Comparison of ENCODE assay signal across 8 cellular contexts in genomic region chr2:15313657-15314056, GRCh38.
DNase-seq lines count a peak whose midpoint lies in the region; ATAC-seq, FAIRE-seq and TF ChIP-seq lines count a peak whose summit lies in the region.

No MANE protein-coding gene starts in this region.

- 0% methylated on average over 1 of the region's 1 CpG for WGBS in GM12878 (ENCODE audit: insufficient coverage, insufficient replicate concordance, low lambda C conversion rate, missing lambda C conversion rate)
- 83 to 88% methylated on average over 1 of the region's 1 CpG for WGBS in pancreas, 2 donors

- CTCF ChIA-PET in GM12878 (lab: Yijun Ruan, JAX) = interaction anchor here (0.8 to 1.6 kb wide), 3 partner anchors 11 to 264 kb away, joined by 3 read pairs; no protein-coding TSS in a partner anchor
- CTCF ChIA-PET in CD8-positive, alpha-beta memory T cell (lab: Charles Lee) = no interaction called here

- peak overlapping the region; percentile 20; the same call in 1 of the 2 replicates for H3K27ac ChIP-seq in GM12878 (ENCODE audit: control insufficient read depth, insufficient read depth)
- H3K27ac ChIP-seq in pancreas = no peak overlapping the region
- no peak overlapping the region for H3K27ac ChIP-seq in CD8-positive, alpha-beta memory T cell (ENCODE audit: low read depth, low read length)
- H3K27ac ChIP-seq in vagina = no peak overlapping the region

- SMC1A ChIA-PET in GM12878 (lab: Charles Lee; ENCODE audit: uncharacterized antibody, unreplicated experiment) = interaction anchor here (0.8 to 1.4 kb wide), 4 partner anchors 10 to 22 kb away, joined by 3 to 6 read pairs (median 4); no protein-coding TSS in a partner anchor

- FAIRE-seq in GM12878 (lab: Jason Lieb, UNC) = no peak
- no peak for FAIRE-seq in pancreas (lab: Jason Lieb, UNC)

- no peaks in the 10 kb centered on the region; the same call in 2 of the 3 replicates for H3K9me3 ChIP-seq in GM12878 (replicated peaks; ENCODE audit: control insufficient read depth, insufficient read depth, low read length)
- H3K9me3 ChIP-seq in pancreas = no peaks in the 10 kb centered on the region
- no peaks in the 10 kb centered on the region for H3K9me3 ChIP-seq in CD8-positive, alpha-beta memory T cell (ENCODE audit: low read length)
- H3K9me3 ChIP-seq in vagina = no peaks in the 10 kb centered on the region

- peak; percentile 10 for DNase-seq in GM03348 (ENCODE audit: low spot score)
- peak; percentile 31 for DNase-seq in GM12878 (ENCODE audit: low read depth, low spot score)
- DNase-seq in pancreas = no peak
- DNase-seq in CD8-positive, alpha-beta memory T cell = no peak
- DNase-seq in left ventricle myocardium superior = no peak
- no peak for DNase-seq in vagina (ENCODE audit: extremely low spot score in 2 of 2)

- ATAC-seq in GM19467 (IDR thresholded peaks at IDR 0.05; ENCODE audit: unreplicated experiment) = peak; percentile 76
- ATAC-seq in HG03196 (IDR thresholded peaks at IDR 0.05; ENCODE audit: unreplicated experiment) = peak; percentile 64
- peak; percentile 80 for ATAC-seq in GM12878
- ATAC-seq in pancreas = no peak
- ATAC-seq in left ventricle myocardium superior = no peak

- in situ Hi-C loops in GM12878 (cut with MboI) = no loop called here

- no peaks in the 10 kb centered on the region for H3K27me3 Mint-ChIP-seq in CD8-positive, alpha-beta memory T cell

- no peak for TF ChIP-seq EP300 in GM12878 (IDR thresholded peaks at IDR 0.05; ENCODE audit: borderline replicate concordance in 1 of 2, control insufficient read depth in 1 of 2, low read depth in 2 of 2, low read length in 2 of 2)

- no peaks in the 10 kb centered on the region for H3K27me3 ChIP-seq in GM12878 (replicated peaks in 1 of 2; ENCODE audit: control insufficient read depth in 2 of 2, insufficient read depth in 2 of 2, low read length in 1 of 2)
- no peaks in the 10 kb centered on the region for H3K27me3 ChIP-seq in pancreas
- H3K27me3 ChIP-seq in CD8-positive, alpha-beta memory T cell (ENCODE audit: insufficient read depth, low read length, poor library complexity, severe bottlenecking) = no peaks in the 10 kb centered on the region
- H3K27me3 ChIP-seq in vagina = no peaks in the 10 kb centered on the region

- peaks cover under 1 to 32% (median 13%) of the 10 kb centered on the region in 5 donors for H3K9me3 Mint-ChIP-seq in CD8-positive, alpha-beta memory T cell

- peaks cover 24 to 58% (median 45%) of the 10 kb centered on the region in 3 donors for H3K36me3 Mint-ChIP-seq in CD8-positive, alpha-beta memory T cell

- TF ChIP-seq POLR2A in GM12878 (IDR thresholded peaks at IDR 0.05; ENCODE audit: low read depth, low read length) (no peak), vagina (IDR thresholded peaks at IDR 0.05) (no peak)

- H3K4me3 ChIP-seq in GM12878 (no peak overlapping the region), pancreas (no peak overlapping the region), vagina (no peak overlapping the region)
- H3K4me3 ChIP-seq in CD8-positive, alpha-beta memory T cell (ENCODE audit: low read length) = no peak overlapping the region

- H3K4me1 Mint-ChIP-seq in CD8-positive, alpha-beta memory T cell = peaks cover 60 to 76% (median 71%) of the 10 kb centered on the region in 3 donors

- peak overlapping the region in 2 of 8 donors; percentile 33 to 38 for H3K27ac Mint-ChIP-seq in CD8-positive, alpha-beta memory T cell

- H3K4me2 ChIP-seq in GM12878 (ENCODE audit: control insufficient read depth, insufficient read depth) = no peak overlapping the region

- no peak overlapping the region for H2AFZ ChIP-seq in GM12878 (ENCODE audit: control insufficient read depth, low read depth, low read length)

- POLR2A ChIA-PET in GM12878 (lab: Charles Lee) = no interaction called here
- POLR2A ChIA-PET in CD8-positive, alpha-beta memory T cell (lab: Charles Lee) = no interaction called here

- H3K4me3 Mint-ChIP-seq in CD8-positive, alpha-beta memory T cell = no peak overlapping the region

- TF ChIP-seq CTCF in GM12878 (IDR thresholded peaks at IDR 0.05 in 2 of 3, conservative IDR thresholded peaks at IDR 0.05 in 1 of 3; ENCODE audit: control insufficient read depth in 2 of 3, extremely low read depth in 1 of 3, insufficient read depth in 1 of 3, low read depth in 3 of 3, low read length in 3 of 3) (no peak), pancreas (IDR thresholded peaks at IDR 0.05) (no peak), vagina (IDR thresholded peaks at IDR 0.05) (no peak)

- RAD21 ChIA-PET in GM12878 (lab: Charles Lee; ENCODE audit: unreplicated experiment) = no interaction called here

- no peak overlapping the region for H3K9ac ChIP-seq in GM12878 (ENCODE audit: control insufficient read depth, insufficient read depth, low read length)

- no TSS peak for BruUV-seq in GM12878 (replicated peaks; lab: Mats Ljungman, UMichigan)

- TF ChIP-seq RAD21 in GM12878 (IDR thresholded peaks at IDR 0.05; ENCODE audit: insufficient read depth, low read depth, low read length) = no peak

- H4K20me1 ChIP-seq in GM12878 (ENCODE audit: control insufficient read depth, insufficient read depth) = no peaks in the 10 kb centered on the region

- peaks cover 22% of the 10 kb centered on the region for H3K4me1 ChIP-seq in GM12878 (ENCODE audit: control insufficient read depth, insufficient read depth, low read length)
- no peaks in the 10 kb centered on the region for H3K4me1 ChIP-seq in pancreas
- H3K4me1 ChIP-seq in CD8-positive, alpha-beta memory T cell (ENCODE audit: insufficient read depth, low read length) = peaks cover 17% of the 10 kb centered on the region
- no peaks in the 10 kb centered on the region for H3K4me1 ChIP-seq in vagina

- H3K79me2 ChIP-seq in GM12878 (ENCODE audit: control insufficient read depth, insufficient read depth, low read length) = no peaks in the 10 kb centered on the region

- intact Hi-C loops in GM12878 (cut with micrococcal nuclease; ENCODE audit: unreplicated experiment) (no loop called here), pancreas (cut with DNase I) (no loop called here), left ventricle myocardium superior (cut with micrococcal nuclease) (no loop called here), vagina (cut with DNase I) (no loop called here)

- H3K36me3 ChIP-seq in GM12878 (ENCODE audit: control insufficient read depth in 2 of 2, insufficient read depth in 2 of 2, low read length in 1 of 2) = no peaks in the 10 kb centered on the region
- no peaks in the 10 kb centered on the region for H3K36me3 ChIP-seq in pancreas
- H3K36me3 ChIP-seq in CD8-positive, alpha-beta memory T cell (ENCODE audit: insufficient read depth, low read length) = no peaks in the 10 kb centered on the region
- H3K36me3 ChIP-seq in vagina = no peaks in the 10 kb centered on the region

TF ChIP-seq in GM12878, 131 proteins besides CTCF, POLR2A, EP300 and RAD21 (continues in another document):
- TF ChIP-seq IKZF2 (IDR thresholded peaks at IDR 0.05) (peak in 1 of 2 experiments; percentile 33; a peak in 2 of 4 replicates), MXI1 (IDR thresholded peaks at IDR 0.05; ENCODE audit: low read depth, low read length) (no peak), IRF4 (IDR thresholded peaks at IDR 0.05; ENCODE audit: low read depth, low read length) (no peak), RELA (IDR thresholded peaks at IDR 0.05; ENCODE audit: borderline replicate concordance, partially characterized antibody) (no peak), KAT2A (conservative IDR thresholded peaks at IDR 0.05; ENCODE audit: control insufficient read depth, low read depth, low read length) (no peak), HDGF (IDR thresholded peaks at IDR 0.05) (no peak), SP1 (IDR thresholded peaks at IDR 0.05; ENCODE audit: low read depth, low read length) (no peak), HDAC2 (IDR thresholded peaks at IDR 0.05) (no peak), E2F8 (IDR thresholded peaks at IDR 0.05; ENCODE audit: low read depth, partially characterized antibody) (no peak), SIX5 (IDR thresholded peaks at IDR 0.05; ENCODE audit: low read depth, low read length, severe bottlenecking) (no peak), MYC (IDR thresholded peaks at IDR 0.05; ENCODE audit: insufficient read depth, insufficient read length, insufficient replicate concordance, low read length, severe bottlenecking) (no peak), IKZF1 (conservative IDR thresholded peaks at IDR 0.05) (peak; percentile 17; the same call in 1 of the 2 replicates), TCF12 (IDR thresholded peaks at IDR 0.05; ENCODE audit: low read depth, low read length) (peak; percentile 81)

Comparison
In these comparisons a context has a peak if more than half of its experiments do, and no peak if none do; other contexts are left out.
1. DNase-seq: peak in GM03348 (single experiment) and GM12878 (single experiment); none in pancreas (0 of 6), CD8-positive, alpha-beta memory T cell (0 of 5), left ventricle myocardium superior (single experiment) and vagina (0 of 2).
2. ATAC-seq: peak in GM19467 (single experiment), HG03196 (single experiment) and GM12878 (single experiment); none in pancreas (0 of 4) and left ventricle myocardium superior (single experiment).